In the genomic region with DNA sequence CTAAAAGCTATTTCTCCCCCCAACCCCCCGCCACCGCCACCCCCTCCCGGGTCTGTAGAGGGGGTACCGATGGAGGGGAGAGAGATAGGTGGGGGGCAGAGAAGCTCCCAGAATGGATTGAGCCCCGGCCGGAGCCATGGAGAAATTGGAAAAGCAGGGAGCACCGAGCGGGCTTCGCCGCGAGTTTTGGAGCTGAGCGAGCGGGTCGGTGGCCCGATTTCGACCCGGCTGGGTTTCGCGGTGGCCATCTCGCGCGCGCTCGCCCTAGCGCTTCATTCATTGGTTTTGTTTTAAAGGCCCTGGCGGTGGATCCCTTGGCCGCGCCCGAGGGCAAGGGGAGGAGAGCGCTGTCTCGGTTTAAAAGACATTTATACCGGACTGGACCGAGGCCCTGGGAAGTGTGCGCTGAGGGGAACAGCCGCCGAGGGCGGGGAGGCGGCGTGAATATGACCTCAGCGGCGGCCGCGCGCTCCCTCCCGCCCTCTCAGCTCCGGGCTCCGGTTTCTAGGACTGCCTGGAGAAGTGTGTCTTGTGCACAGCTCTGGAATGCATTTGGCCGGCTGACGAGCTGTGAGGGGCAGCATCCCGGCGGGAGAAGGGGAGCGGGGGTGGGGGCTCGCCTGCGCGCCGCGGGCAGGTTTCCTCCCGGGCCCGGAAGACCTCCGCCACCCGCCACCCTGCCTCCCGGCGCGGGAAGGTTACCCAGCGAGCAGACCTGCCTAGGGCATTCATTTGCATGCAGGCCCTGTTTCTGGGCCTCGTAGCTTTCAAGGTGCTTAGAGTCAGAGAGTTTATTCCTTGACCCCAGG, we compare ENCODE assay signal across 8 cellular contexts. TPM values are rescaled to one million over a fixed set of nuclear protein-coding genes. Genes with fewer than 3 reads are reported as not detected.
A peak's percentile ranks its signal among the peaks of the same experiment; 100 is the strongest.
DNase-seq lines count a peak whose midpoint lies in the region; ATAC-seq and TF ChIP-seq lines count a peak whose summit lies in the region.

No MANE protein-coding gene starts in this region.

- CTCF ChIA-PET in activated CD8-positive, alpha-beta memory T cell treated with anti-CD3 and anti-CD28 coated beads, Interleukin-2, amount 10 ng/mL, durations not matched to agents 7 days and 5 days (lab: Charles Lee) = interaction anchor here (1.0 to 2.1 kb wide), 9 partner anchors 11 to 218 kb away, joined by 3 to 6 read pairs (median 4); no protein-coding TSS in a partner anchor

- H3K9me3 Mint-ChIP-seq in activated CD8-positive, alpha-beta memory T cell treated with anti-CD3 and anti-CD28 coated beads, Interleukin-2, amount 10 ng/mL, durations not matched to agents 7 days and 5 days (ENCODE audit: low read depth) = no peaks in the 10 kb centered on the region

- ATAC-seq in activated CD8-positive, alpha-beta memory T cell treated with anti-CD3 and anti-CD28 coated beads, Interleukin-2, amount 10 ng/mL, durations not matched to agents 7 days and 5 days = peak; percentile 14
- ATAC-seq in HG02759 (IDR thresholded peaks at IDR 0.05; ENCODE audit: unreplicated experiment) = peak; percentile 32

- H3K36me3 Mint-ChIP-seq in activated CD8-positive, alpha-beta memory T cell treated with anti-CD3 and anti-CD28 coated beads, Interleukin-2, amount 10 ng/mL, durations not matched to agents 7 days and 5 days = peaks cover 15% of the 10 kb centered on the region

- no peaks in the 10 kb centered on the region for H3K27me3 Mint-ChIP-seq in activated CD8-positive, alpha-beta memory T cell treated with anti-CD3 and anti-CD28 coated beads, Interleukin-2, amount 10 ng/mL, durations not matched to agents 7 days and 5 days

- peak overlapping the region; percentile 61 for H3K4me3 ChIP-seq in choroid plexus epithelial cell (ENCODE audit: low read depth, low read length)

- H3K4me1 Mint-ChIP-seq in activated CD8-positive, alpha-beta memory T cell treated with anti-CD3 and anti-CD28 coated beads, Interleukin-2, amount 10 ng/mL, durations not matched to agents 7 days and 5 days = peaks cover 27% of the 10 kb centered on the region

- DNase-seq in activated CD8-positive, alpha-beta memory T cell treated with anti-CD3 and anti-CD28 coated beads, Interleukin-2, amount 10 ng/mL, durations not matched to agents 7 days and 5 days = peak; percentile 62
- no peak for DNase-seq in activated CD8-positive, alpha-beta memory T cell treated with anti-CD3 and anti-CD28 coated beads for 24 hours
- DNase-seq in NCI-H2029 (lab: John Stamatoyannopoulos, UW) = peak; percentile 49
- DNase-seq in choroid plexus epithelial cell (ENCODE audit: low read depth) = peak; percentile 89
- DNase-seq in kidney tubule cell (ENCODE audit: low spot score) = peak; percentile 92
- DNase-seq in stimulated activated CD4-positive, alpha-beta T cell treated with anti-CD3 and anti-CD28 coated beads, Interleukin-2, amount 100 ng/mL, for 48 hours = peak; percentile 47 to 53

- TF ChIP-seq CTCF in VCaP (conservative IDR thresholded peaks at IDR 0.05) = no peak
- TF ChIP-seq CTCF in choroid plexus epithelial cell (conservative IDR thresholded peaks at IDR 0.05; ENCODE audit: low read depth, low read length) = no peak

- H3K27ac ChIP-seq in VCaP = peak overlapping the region; percentile 97

- H3K4me3 Mint-ChIP-seq in activated CD8-positive, alpha-beta memory T cell treated with anti-CD3 and anti-CD28 coated beads, Interleukin-2, amount 10 ng/mL, durations not matched to agents 7 days and 5 days = peak overlapping the region; percentile 95

- H3K27ac Mint-ChIP-seq in activated CD8-positive, alpha-beta memory T cell treated with anti-CD3 and anti-CD28 coated beads, Interleukin-2, amount 10 ng/mL, durations not matched to agents 7 days and 5 days = peak overlapping the region; percentile 78

RNA-seq across cellular contexts. Expression of a gene that starts 1.7 kb away (rescaled TPM):
- total RNA-seq in activated CD8-positive, alpha-beta memory T cell treated with anti-CD3 and anti-CD28 coated beads, Interleukin-2, amount 10 ng/mL, durations not matched to agents 7 days and 5 days = 10 to 100 TPM; 18.5 to 29.3 TPM
